ENCODE assay signal across 8 cellular contexts in genomic region chr1:62082456-62083363, GRCh38.
DNase-seq lines count a peak whose midpoint lies in the region; ATAC-seq and TF ChIP-seq lines count a peak whose summit lies in the region.
"Had no signal": no experiment of that assay in that cellular context is flagged by ENCODE, and none has a peak within 500 bp of the region (broad histone marks: within the 10 kb centered on the region; RNA-seq: fewer than 3 reads in every experiment).

No MANE protein-coding gene starts in this region.

- no peaks in the 10 kb centered on the region for H3K36me3 ChIP-seq in mesendoderm (ENCODE audit: control insufficient read depth, insufficient read depth, low read length)

- H3K27ac ChIP-seq in mesendoderm (ENCODE audit: low read depth, low read length), result no peak overlapping the region

- H3K4me1 ChIP-seq in mesendoderm (ENCODE audit: control insufficient read depth, low read depth, low read length), result no peaks in the 10 kb centered on the region

- no peak overlapping the region for H2BK120ac ChIP-seq in mesendoderm (ENCODE audit: low read depth, low read length)

- H2BK5ac ChIP-seq in mesendoderm (ENCODE audit: low read length), result no peak overlapping the region

- no peak overlapping the region for H3K23ac ChIP-seq in mesendoderm (ENCODE audit: low read length)

- no peaks in the 10 kb centered on the region for H3K79me2 ChIP-seq in mesendoderm (ENCODE audit: control insufficient read depth, insufficient read depth, low read length)

- no CpG with 5 or more reads among the region's 14 CpGs for WGBS in mesendoderm (ENCODE audit: extremely low coverage, insufficient coverage, low lambda C conversion rate)

- ATAC-seq in GM21723 (IDR thresholded peaks at IDR 0.05; ENCODE audit: unreplicated experiment) (peak; percentile 74), WTC11 (peak; percentile 94)

- peak; percentile 86 for TF ChIP-seq CTCF in NB4 (IDR thresholded peaks at IDR 0.05; ENCODE audit: low read depth, low read length)
- TF ChIP-seq CTCF in WTC11 (IDR thresholded peaks at IDR 0.05), result peak; percentile 86
- TF ChIP-seq CTCF in type B pancreatic cell (conservative IDR thresholded peaks at IDR 0.05), result peak; percentile 96

- DNase-seq in GM03348 (ENCODE audit: low spot score) (peak; percentile 76), NB4 (ENCODE audit: low read depth) (peak; percentile 38), WTC11 (ENCODE audit: low spot score) (peak; percentile 57), mesendoderm (peak; percentile 70), type B pancreatic cell (ENCODE audit: extremely low spot score, unreplicated experiment) (no peak)
- peak; percentile 2 for DNase-seq in effector CD8-positive, alpha-beta T cell (lab: John Stamatoyannopoulos, UW)

- H3K9me3 Mint-ChIP-seq in WTC11 (no peaks in the 10 kb centered on the region), type B pancreatic cell (no peaks in the 10 kb centered on the region)

- no peak overlapping the region for H2AK5ac ChIP-seq in mesendoderm (ENCODE audit: low read length)

- H3K79me1 ChIP-seq in mesendoderm (ENCODE audit: low read length), result no peaks in the 10 kb centered on the region

- no peak overlapping the region for H4K8ac ChIP-seq in mesendoderm (ENCODE audit: low read depth, low read length)

- H3K4me2 ChIP-seq in mesendoderm (ENCODE audit: low read length), result no peak overlapping the region

- POLR2A ChIA-PET in WTC11 (lab: Charles Lee), result no interaction called here

- H3K27me3 ChIP-seq in mesendoderm (ENCODE audit: insufficient read depth, low read length, poor library complexity), result no peaks in the 10 kb centered on the region

- H3K4me1 Mint-ChIP-seq in WTC11 (no peaks in the 10 kb centered on the region), type B pancreatic cell (ENCODE audit: unreplicated experiment) (peaks cover 2% of the 10 kb centered on the region)

- H3K36me3 Mint-ChIP-seq in WTC11, result peaks cover 15% of the 10 kb centered on the region; the same call in 1 of the 2 replicates
- peaks cover 10% of the 10 kb centered on the region for H3K36me3 Mint-ChIP-seq in type B pancreatic cell

- no peak for TF ChIP-seq POLR2A in NB4 (IDR thresholded peaks at IDR 0.05; ENCODE audit: extremely low read depth, insufficient read length)

- H3K56ac ChIP-seq in mesendoderm (ENCODE audit: low read length), result no peak overlapping the region

- no peak overlapping the region for H3K4me3 ChIP-seq in NB4 (ENCODE audit: low read depth, low read length)
- H3K4me3 ChIP-seq in mesendoderm (ENCODE audit: low read length), result no peak overlapping the region

- no peak overlapping the region for H3K9ac ChIP-seq in mesendoderm (ENCODE audit: low read length)

- peak overlapping the region; percentile 19 for H3K27ac Mint-ChIP-seq in WTC11
- no peak overlapping the region for H3K27ac Mint-ChIP-seq in type B pancreatic cell
- H3K27ac Mint-ChIP-seq: activated naive CD8-positive, alpha-beta T cell had no signal

- H4K5ac ChIP-seq in mesendoderm (ENCODE audit: low read length), result no peak overlapping the region

- no peak overlapping the region for H3K4ac ChIP-seq in mesendoderm (ENCODE audit: low read depth, low read length)

- H3K27me3 Mint-ChIP-seq in WTC11 (ENCODE audit: low read depth), result no peaks in the 10 kb centered on the region
- no peaks in the 10 kb centered on the region for H3K27me3 Mint-ChIP-seq in type B pancreatic cell
- H3K27me3 Mint-ChIP-seq: activated naive CD8-positive, alpha-beta T cell had no signal

- H2BK15ac ChIP-seq in mesendoderm (replicated peaks; ENCODE audit: low read depth), result no peak overlapping the region

- no peak overlapping the region for H3K18ac ChIP-seq in mesendoderm (ENCODE audit: low read length)

- H3K4me3 Mint-ChIP-seq in WTC11 (no peak overlapping the region), type B pancreatic cell (no peak overlapping the region)
- H3K4me3 Mint-ChIP-seq: activated naive CD8-positive, alpha-beta T cell had no signal

- CTCF ChIA-PET in WTC11 (lab: Charles Lee), result interaction anchor here (0.5 to 2.7 kb wide), 40 partner anchors 8 to 350 kb away, joined by 3 to 38 read pairs (median 4); no protein-coding TSS in a partner anchor

TF ChIP-seq in WTC11, 78 proteins besides CTCF, POLR2A, EP300 and RAD21:
- no peak for TF ChIP-seq NR2C2 (CRISPR knock-in tag; IDR thresholded peaks at IDR 0.05)
- TF ChIP-seq IRF1 (CRISPR knock-in tag; IDR thresholded peaks at IDR 0.05), result no peak
- no peak for TF ChIP-seq SMAD4 (CRISPR knock-in tag; IDR thresholded peaks at IDR 0.05)
- TF ChIP-seq ESRRA (CRISPR knock-in tag; IDR thresholded peaks at IDR 0.05; ENCODE audit: borderline replicate concordance), result no peak
